Comparison of ENCODE assay signal across 30 cellular contexts in genomic region chr14:52522033-52522432, GRCh38. TPM values are rescaled to one million over a fixed set of nuclear protein-coding genes. Genes with fewer than 3 reads are reported as not detected.
"Had no signal": no experiment of that assay in that cellular context is flagged by ENCODE, and none has a peak within 500 bp of the region (broad histone marks: within the 10 kb centered on the region; RNA-seq: fewer than 3 reads in every experiment).

No MANE protein-coding gene starts in this region.

- H3K9me3 ChIP-seq: ascending aorta, SJCRH30, SK-N-SH had no signal

- H3K9me2 ChIP-seq: SK-N-SH had no signal

- H3K36me3 ChIP-seq: cardiac muscle cell, SJCRH30 had no signal

- H3K4me3 Mint-ChIP-seq: activated CD4-positive, alpha-beta T cell treated with anti-CD3 and anti-CD28 coated beads, Interleukin-2, amount 10 ng/mL, durations not matched to agents 24 days and 14 days; activated CD8-positive, alpha-beta T cell treated with anti-CD3 and anti-CD28 coated beads for 36 hours; activated naive CD4-positive, alpha-beta T cell treated with anti-CD3 and anti-CD28 coated beads, Interleukin-2, amount 50 U/mL, for 24 hours; activated naive CD8-positive, alpha-beta T cell treated with anti-CD3 and anti-CD28 coated beads, Interleukin-2, amount 10 ng/mL, durations not matched to agents 7 days and 5 days; activated T-cell treated with anti-CD3 and anti-CD28 coated beads, Interleukin-2, amount 50 U/mL, for 72 hours; activated T-helper 17 cell treated with anti-CD3 and anti-CD28 coated beads, Interleukin-2, amount 50 U/mL, for 72 hours; central memory CD8-positive, alpha-beta T cell; T-helper 1 cell treated with Interleukin-12 subunit alpha and Interleukin-12 subunit beta and Interleukin-4 antibody, amounts not matched to agents 30 μg/mL and 1 μg/mL, for 36 hours; T-helper 2 cell treated with Interferon-gamma antibody and Interleukin-4, amounts not matched to agents 5 μg/mL and 100 μg/mL, for 36 hours had no signal

- DNase-seq: activated CD4-positive, alpha-beta T cell treated with anti-CD3 and anti-CD28 coated beads, Interleukin-2, amount 10 ng/mL, durations not matched to agents 24 days and 14 days; activated CD4-positive, alpha-beta T cell treated with anti-CD3 and anti-CD28 coated beads, Interleukin-2, amount 50 U/mL, for 4 hours; activated CD8-positive, alpha-beta T cell treated with anti-CD3 and anti-CD28 coated beads for 36 hours; activated gamma-delta T cell; activated naive CD4-positive, alpha-beta T cell treated with Interleukin-2 at 50 U/mL for 16 hours; activated naive CD8-positive, alpha-beta T cell treated with anti-CD3 and anti-CD28 coated beads, Interleukin-2, amount 10 ng/mL, durations not matched to agents 7 days and 5 days; activated T-cell treated with anti-CD3 and anti-CD28 coated beads, Interleukin-2, amount 50 U/mL, for 1 hour; activated T-cell treated with anti-CD3 and anti-CD28 coated beads, Interleukin-2, amount 50 U/mL, for 72 hours; amygdala; NCI-H1105; NCI-H1417 treated with DMSO at 0.1 percent for 48 hours; NCI-H1694 treated with DMSO at 0.1 percent for 48 hours; NCI-H2029; NCI-H345; NCI-H510A; NCI-H526; NK-92 treated with Interleukin-12 subunit alpha and Interleukin-12 subunit beta, amount 100 ng/mL, for 24 hours; PC-9; Right ventricle myocardium superior; SJCRH30; SK-N-SH had no signal

- H2AFZ ChIP-seq: PC-9 had no signal

- H3K27me3 Mint-ChIP-seq: activated CD4-positive, alpha-beta T cell treated with anti-CD3 and anti-CD28 coated beads, Interleukin-2, amount 10 ng/mL, durations not matched to agents 24 days and 14 days; activated CD8-positive, alpha-beta T cell treated with anti-CD3 and anti-CD28 coated beads for 36 hours; activated naive CD4-positive, alpha-beta T cell treated with anti-CD3 and anti-CD28 coated beads, Interleukin-2, amount 50 U/mL, for 24 hours; activated naive CD8-positive, alpha-beta T cell treated with anti-CD3 and anti-CD28 coated beads, Interleukin-2, amount 10 ng/mL, durations not matched to agents 7 days and 5 days; activated T-helper 17 cell treated with anti-CD3 and anti-CD28 coated beads, Interleukin-2, amount 50 U/mL, for 72 hours; central memory CD8-positive, alpha-beta T cell had no signal

- H3K27ac ChIP-seq: ascending aorta, cardiac muscle cell, PC-9, SJCRH30 had no signal

- H3K27me3 ChIP-seq: ascending aorta, cardiac muscle cell, SJCRH30 had no signal

- H3K4me2 ChIP-seq: PC-9, SK-N-SH had no signal

- H3K4me3 ChIP-seq: ascending aorta, cardiac muscle cell, K562, PC-9, SJCRH30 had no signal

- H3K4me1 Mint-ChIP-seq: activated CD4-positive, alpha-beta T cell treated with anti-CD3 and anti-CD28 coated beads, Interleukin-2, amount 10 ng/mL, durations not matched to agents 24 days and 14 days; activated naive CD4-positive, alpha-beta T cell treated with anti-CD3 and anti-CD28 coated beads, Interleukin-2, amount 50 U/mL, for 24 hours; activated naive CD8-positive, alpha-beta T cell treated with anti-CD3 and anti-CD28 coated beads, Interleukin-2, amount 10 ng/mL, durations not matched to agents 7 days and 5 days; activated T-helper 17 cell treated with anti-CD3 and anti-CD28 coated beads, Interleukin-2, amount 50 U/mL, for 72 hours; central memory CD8-positive, alpha-beta T cell had no signal

- H3K27ac Mint-ChIP-seq: activated CD4-positive, alpha-beta T cell treated with anti-CD3 and anti-CD28 coated beads, Interleukin-2, amount 10 ng/mL, durations not matched to agents 24 days and 14 days; activated CD8-positive, alpha-beta T cell treated with anti-CD3 and anti-CD28 coated beads for 36 hours; activated naive CD4-positive, alpha-beta T cell treated with anti-CD3 and anti-CD28 coated beads, Interleukin-2, amount 50 U/mL, for 24 hours; activated naive CD8-positive, alpha-beta T cell treated with anti-CD3 and anti-CD28 coated beads, Interleukin-2, amount 10 ng/mL, durations not matched to agents 7 days and 5 days; activated T-cell treated with anti-CD3 and anti-CD28 coated beads, Interleukin-2, amount 50 U/mL, for 72 hours; activated T-helper 17 cell treated with anti-CD3 and anti-CD28 coated beads, Interleukin-2, amount 50 U/mL, for 72 hours; T-helper 1 cell treated with Interleukin-12 subunit alpha and Interleukin-12 subunit beta and Interleukin-4 antibody, amounts not matched to agents 30 μg/mL and 1 μg/mL, for 36 hours; T-helper 2 cell treated with Interferon-gamma antibody and Interleukin-4, amounts not matched to agents 5 μg/mL and 100 μg/mL, for 36 hours had no signal

- ATAC-seq: activated CD8-positive, alpha-beta T cell treated with anti-CD3 and anti-CD28 coated beads for 36 hours; activated T-cell treated with anti-CD3 and anti-CD28 coated beads, Interleukin-2, amount 50 U/mL, for 72 hours; activated T-helper 17 cell treated with anti-CD3 and anti-CD28 coated beads, Interleukin-2, amount 50 U/mL, for 72 hours; K562 had no signal

- H3K4me1 ChIP-seq: ascending aorta, SJCRH30 had no signal

- H3K9me3 Mint-ChIP-seq: activated CD4-positive, alpha-beta T cell treated with anti-CD3 and anti-CD28 coated beads, Interleukin-2, amount 10 ng/mL, durations not matched to agents 24 days and 14 days; activated CD8-positive, alpha-beta T cell treated with anti-CD3 and anti-CD28 coated beads for 36 hours; activated naive CD4-positive, alpha-beta T cell treated with anti-CD3 and anti-CD28 coated beads, Interleukin-2, amount 50 U/mL, for 24 hours; activated naive CD8-positive, alpha-beta T cell treated with anti-CD3 and anti-CD28 coated beads, Interleukin-2, amount 10 ng/mL, durations not matched to agents 7 days and 5 days; activated T-cell treated with anti-CD3 and anti-CD28 coated beads, Interleukin-2, amount 50 U/mL, for 72 hours; activated T-helper 17 cell treated with anti-CD3 and anti-CD28 coated beads, Interleukin-2, amount 50 U/mL, for 72 hours; central memory CD8-positive, alpha-beta T cell; T-helper 1 cell treated with Interleukin-12 subunit alpha and Interleukin-12 subunit beta and Interleukin-4 antibody, amounts not matched to agents 30 μg/mL and 1 μg/mL, for 36 hours; T-helper 2 cell treated with Interferon-gamma antibody and Interleukin-4, amounts not matched to agents 5 μg/mL and 100 μg/mL, for 36 hours had no signal

RNA-seq across cellular contexts. Expression of gene GPR137C, which starts 30.6 kb away (rescaled TPM):
- total RNA-seq: ascending aorta, MCF 10A had no signal
